In the genomic region with DNA sequence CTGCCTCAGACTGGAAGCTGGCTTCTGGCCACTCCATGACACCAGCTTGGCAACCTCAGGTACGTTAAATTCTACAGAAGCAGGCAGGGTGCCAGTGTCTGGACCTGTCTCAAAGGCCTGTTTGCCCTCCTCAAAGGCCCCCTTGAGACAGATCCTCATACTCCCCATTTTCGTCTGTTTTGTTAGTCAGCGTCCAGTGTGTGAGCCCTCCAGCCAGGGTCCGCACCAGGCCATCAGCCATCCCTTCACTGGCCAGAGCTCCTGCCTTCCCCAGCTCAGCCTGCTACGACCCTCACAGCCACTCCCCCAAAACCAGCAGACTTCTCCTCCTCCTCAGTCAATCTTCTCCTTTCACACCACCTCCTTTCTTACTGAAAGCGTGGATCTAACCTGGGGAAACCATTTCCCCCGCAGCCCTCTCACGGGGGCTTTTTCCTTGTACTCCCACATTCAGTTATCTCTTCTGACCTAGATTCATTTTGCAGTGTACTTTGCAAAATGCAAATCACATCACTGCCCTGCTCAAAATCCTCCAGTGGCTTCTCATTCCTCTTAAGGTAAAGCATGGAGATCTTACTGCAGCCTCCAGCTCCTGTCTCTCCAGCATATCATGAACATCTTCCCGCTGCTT, we compare ENCODE assay signal across 31 cellular contexts.
"Had no signal": no experiment of that assay in that cellular context is flagged by ENCODE, and none has a peak within 500 bp of the region (broad histone marks: within the 10 kb centered on the region; RNA-seq: fewer than 3 reads in every experiment).

No MANE protein-coding gene starts in this region.

- H3K36me3 ChIP-seq: SJCRH30 had no signal

- H3K27me3 ChIP-seq: adrenal gland, SJCRH30 had no signal

- H3K9me3 ChIP-seq: adrenal gland, SJCRH30 had no signal

- DNase-seq: activated CD4-positive, alpha-beta T cell treated with anti-CD3 and anti-CD28 coated beads for 36 hours; activated CD4-positive, alpha-beta T cell treated with anti-CD3 and anti-CD28 coated beads, Interleukin-2, amount 10 ng/mL, durations not matched to agents 7 days and 5 days; activated CD4-positive, alpha-beta T cell treated with anti-CD3 and anti-CD28 coated beads, Interleukin-2, amount 50 U/mL, for 48 hours; activated CD8-positive, alpha-beta T cell treated with anti-CD3 and anti-CD28 coated beads, Interleukin-2, amount 10 ng/mL, durations not matched to agents 7 days and 5 days; activated gamma-delta T cell treated with Interleukin-2 at 50 U/mL for 16 hours; activated naive CD4-positive, alpha-beta T cell treated with anti-CD3 and anti-CD28 coated beads for 36 hours; activated T-cell treated with anti-CD3 and anti-CD28 coated beads for 4 hours; activated T-cell treated with anti-CD3 and anti-CD28 coated beads, Interleukin-2, amount 50 U/mL, for 4 hours; anterior cingulate cortex; central memory CD4-positive, alpha-beta T cell; Karpas-422; KBM-7; NCI-H1048; NCI-H1105 treated with DMSO at 0.1 percent for 48 hours; NCI-H1436; NCI-H1694; NCI-H2029 treated with DMSO at 0.1 percent for 48 hours; NCI-H2107; NCI-H2171; NCI-H510A; NCI-H526 treated with DMSO at 0.1 percent for 48 hours; NCI-H774; SHP77; SJCRH30; T1000 had no signal

- H3K4me1 ChIP-seq: adrenal gland, SJCRH30 had no signal

- H3K27ac ChIP-seq: adrenal gland, SJCRH30, SK-N-MC had no signal

- ATAC-seq: activated CD4-positive, alpha-beta T cell treated with anti-CD3 and anti-CD28 coated beads for 36 hours; activated CD4-positive, CD25-positive, alpha-beta regulatory T cell treated with anti-CD3 and anti-CD28 coated beads, Interleukin-2, amount 50 U/mL, for 24 hours; activated CD8-positive, alpha-beta T cell treated with anti-CD3 and anti-CD28 coated beads, Interleukin-2, amount 10 ng/mL, durations not matched to agents 7 days and 5 days; activated naive CD4-positive, alpha-beta T cell treated with anti-CD3 and anti-CD28 coated beads, Interleukin-2, amount 50 U/mL, for 72 hours; activated T-cell treated with anti-CD3 and anti-CD28 coated beads, Interleukin-2, amount 50 U/mL, for 4 hours; Panc1; WTC11 had no signal

- H3K4me3 ChIP-seq: adrenal gland, SJCRH30, SK-N-MC had no signal
